In genomic region chr19:644363-644762, GRCh38 we compare ENCODE assay signal across 18 cellular contexts. TPM values are rescaled to one million over a fixed set of nuclear protein-coding genes. Genes with fewer than 3 reads are reported as not detected.
A peak's percentile ranks its signal among the peaks of the same experiment; 100 is the strongest.
DNase-seq lines count a peak whose midpoint lies in the region; ATAC-seq, FAIRE-seq and TF ChIP-seq lines count a peak whose summit lies in the region.
"Had no signal": no experiment of that assay in that cellular context is flagged by ENCODE, and none has a peak within 500 bp of the region (broad histone marks: within the 10 kb centered on the region; RNA-seq: fewer than 3 reads in every experiment).

No MANE protein-coding gene starts in this region.

- H2BK15ac ChIP-seq in neuronal stem cell (ENCODE audit: low read length) = no peak overlapping the region

- CTCF ChIA-PET in HepG2 (lab: Yijun Ruan, JAX; ENCODE audit: low intra/inter-chr PET ratio, low total read pairs) = no interaction called here

- no peak for FAIRE-seq in HepG2 (lab: Jason Lieb, UNC)

- H3K27me3 ChIP-seq in HepG2 (ENCODE audit: control insufficient read depth in 1 of 2, insufficient read depth in 2 of 2, low read length in 2 of 2) (no peaks in the 10 kb centered on the region), right lobe of liver (no peaks in the 10 kb centered on the region), neuronal stem cell (ENCODE audit: control insufficient read depth in 3 of 3, insufficient read depth in 3 of 3, low read depth in 1 of 3, low read length in 3 of 3) (no peaks in the 10 kb centered on the region)

- H3K9ac ChIP-seq in HepG2 (ENCODE audit: insufficient read depth, low read depth, low read length) (no peak overlapping the region), neuronal stem cell (ENCODE audit: low read depth, low read length, poor library complexity) (no peak overlapping the region)

- POLR2A ChIA-PET in HepG2 (lab: Yijun Ruan, JAX) = no interaction called here

- intact Hi-C loops in HepG2 (cut with micrococcal nuclease; ENCODE audit: unreplicated experiment) (no loop called here), right lobe of liver (cut with DNase I) (no loop called here)

- DNase-seq in HepG2 (ENCODE audit: low spot score) (no peak), right lobe of liver (no peak), T-helper 17 cell (no peak), neuronal stem cell (ENCODE audit: low spot score) (no peak), NCI-H146 treated with DMSO at 0.1 percent for 48 hours (lab: John Stamatoyannopoulos, UW; ENCODE audit: unreplicated experiment) (no peak), NCI-H128 (lab: John Stamatoyannopoulos, UW; ENCODE audit: unreplicated experiment) (no peak)
- DNase-seq: 8988T; AML-193; CD8-positive, alpha-beta T cell; COR-L47; DMS53; GF-D8; HCEC 1CT; HFFc6 had no signal

- H3K27ac ChIP-seq in HepG2 (ENCODE audit: extremely low read length, insufficient read depth, low read length) = no peak overlapping the region
- no peak overlapping the region for H3K27ac ChIP-seq in right lobe of liver
- no peak overlapping the region for H3K27ac ChIP-seq in neuronal stem cell (replicated peaks; ENCODE audit: low read length)
- H3K27ac ChIP-seq: C4-2B had no signal

- no peaks in the 10 kb centered on the region for H3K79me2 ChIP-seq in HepG2 (ENCODE audit: insufficient read depth, low read length)

- H3K4ac ChIP-seq in neuronal stem cell (ENCODE audit: low read length) = no peak overlapping the region

- H3K27me3 Mint-ChIP-seq in T-helper 17 cell = no peaks in the 10 kb centered on the region

- in situ Hi-C loops in HepG2 (cut with HindIII; ENCODE audit: extremely low pct_ligation_motif_present, low pct_unique_long_range_greater_than_20kb) = no loop called here

- TF ChIP-seq POLR2A in HepG2 (IDR thresholded peaks at IDR 0.05; ENCODE audit: insufficient read depth in 1 of 2, low read depth in 2 of 2, low read length in 2 of 2) (no peak), right lobe of liver (IDR thresholded peaks at IDR 0.05) (no peak)

- H4K20me1 ChIP-seq in HepG2 (ENCODE audit: insufficient read depth, low read length) = peaks cover 4% of the 10 kb centered on the region; the same call in 1 of the 2 replicates

- no peak overlapping the region for H3K4me3 ChIP-seq in HepG2 (replicated peaks in 1 of 3; ENCODE audit: insufficient read depth in 1 of 3, low read depth in 2 of 3, low read length in 3 of 3)
- no peak overlapping the region for H3K4me3 ChIP-seq in right lobe of liver
- no peak overlapping the region for H3K4me3 ChIP-seq in neuronal stem cell (ENCODE audit: low read length in 2 of 2)

- H4K91ac ChIP-seq in neuronal stem cell (ENCODE audit: low read depth, low read length, poor library complexity) = no peak overlapping the region

- H3K4me3 Mint-ChIP-seq in T-helper 17 cell = no peak overlapping the region
- H3K4me3 Mint-ChIP-seq: CD8-positive, alpha-beta T cell; HFFc6 had no signal

- no peak for TF ChIP-seq RAD21 in HepG2 (CRISPR knock-in tag; IDR thresholded peaks at IDR 0.05)

- H3K27ac Mint-ChIP-seq in T-helper 17 cell = peak overlapping the region; percentile 49
- H3K27ac Mint-ChIP-seq: CD8-positive, alpha-beta T cell; HFFc6 had no signal

- no peaks in the 10 kb centered on the region for H3K36me3 Mint-ChIP-seq in T-helper 17 cell (ENCODE audit: low read depth)

- no peak for TF ChIP-seq EP300 in HepG2 (IDR thresholded peaks at IDR 0.05; ENCODE audit: low read depth in 2 of 2, low read length in 2 of 2)
- TF ChIP-seq EP300 in HepG2 (CRISPR knock-in tag; IDR thresholded peaks at IDR 0.05; ENCODE audit: borderline replicate concordance) = no peak

- no peak overlapping the region for H4K8ac ChIP-seq in neuronal stem cell (ENCODE audit: low read depth, low read length)

- H3K4me1 ChIP-seq in HepG2 (ENCODE audit: insufficient read depth, low read length) (no peaks in the 10 kb centered on the region), right lobe of liver (no peaks in the 10 kb centered on the region), neuronal stem cell (ENCODE audit: control insufficient read depth in 2 of 2, insufficient read depth in 1 of 2, low read depth in 1 of 2, low read length in 2 of 2) (peaks cover 0 to 2% of the 10 kb centered on the region in 2 donors)

- TF ChIP-seq CTCF in HepG2 (CRISPR knock-in tag; IDR thresholded peaks at IDR 0.05) (no peak), right lobe of liver (IDR thresholded peaks at IDR 0.05) (no peak)

- WGBS in HepG2 (ENCODE audit: low lambda C conversion rate) = 84% methylated on average over 27 of the region's 28 CpGs
- WGBS in right lobe of liver (ENCODE audit: insufficient coverage, low coverage, low lambda C conversion rate, missing lambda C conversion rate) = 40% methylated on average over 1 of the region's 28 CpGs
- no CpG with 5 or more reads among the region's 28 CpGs for WGBS in neuronal stem cell (ENCODE audit: extremely low coverage in 2 of 2, insufficient read length in 2 of 2, insufficient replicate concordance in 1 of 2), 2 donors

- peaks cover 4% of the 10 kb centered on the region for H3K79me1 ChIP-seq in neuronal stem cell (ENCODE audit: low read depth, low read length)

- no peak overlapping the region for H3K23ac ChIP-seq in neuronal stem cell (ENCODE audit: low read depth, low read length, poor library complexity)

- H3K4me1 Mint-ChIP-seq in T-helper 17 cell = peaks cover 3% of the 10 kb centered on the region

- H3K4me2 ChIP-seq in HepG2 (ENCODE audit: low read depth, low read length) = no peak overlapping the region
- no peak overlapping the region for H3K4me2 ChIP-seq in neuronal stem cell (ENCODE audit: insufficient read depth, low read length, poor library complexity, severe bottlenecking)

- H2BK12ac ChIP-seq in neuronal stem cell (ENCODE audit: low read length) = no peak overlapping the region

- H2BK120ac ChIP-seq in neuronal stem cell (ENCODE audit: low read depth, low read length) = no peak overlapping the region

- BruUV-seq in HepG2 (replicated peaks; lab: Mats Ljungman, UMichigan) = no TSS peak

- H3K36me3 ChIP-seq in HepG2 (replicated peaks in 1 of 2; ENCODE audit: control insufficient read depth in 1 of 2, insufficient read depth in 2 of 2, low read length in 2 of 2) (peaks cover 11 to 21% of the 10 kb centered on the region in 2 experiments; a peak in 3 of 5 replicates), right lobe of liver (peaks cover 0 to 31% (median 13%) of the 10 kb centered on the region in 4 donors), neuronal stem cell (replicated peaks in 1 of 2; ENCODE audit: control insufficient read depth in 2 of 2, insufficient read depth in 2 of 2, low read length in 2 of 2) (peaks cover 12 to 40% of the 10 kb centered on the region in 2 donors)

- no peak overlapping the region for H2BK5ac ChIP-seq in neuronal stem cell (ENCODE audit: low read length)

- H2AK5ac ChIP-seq in neuronal stem cell (ENCODE audit: low read depth, low read length) = no peak overlapping the region

- ATAC-seq in HepG2 (no peak), right lobe of liver (no peak), T-helper 17 cell (no peak), HG03521 (IDR thresholded peaks at IDR 0.05; ENCODE audit: unreplicated experiment) (no peak)
- ATAC-seq: CD8-positive, alpha-beta T cell had no signal

- H3K14ac ChIP-seq in neuronal stem cell (ENCODE audit: low read length) = no peak overlapping the region

- no peak overlapping the region for H2AFZ ChIP-seq in HepG2 (ENCODE audit: low read length)
- H2AFZ ChIP-seq in neuronal stem cell (ENCODE audit: low read length) = no peak overlapping the region

- H3K18ac ChIP-seq in neuronal stem cell (ENCODE audit: low read length) = peak overlapping the region; percentile 28

- no peaks in the 10 kb centered on the region for H3K9me3 ChIP-seq in HepG2 (ENCODE audit: low read length)
- no peaks in the 10 kb centered on the region for H3K9me3 ChIP-seq in right lobe of liver
- H3K9me3 ChIP-seq in T-helper 17 cell (ENCODE audit: control insufficient read depth, low read length, poor library complexity, severe bottlenecking) = no peaks in the 10 kb centered on the region
- no peaks in the 10 kb centered on the region for H3K9me3 ChIP-seq in neuronal stem cell (replicated peaks in 1 of 2; ENCODE audit: control insufficient read depth in 2 of 2, insufficient read depth in 1 of 2, low read depth in 1 of 2, low read length in 2 of 2)

RNA-seq across cellular contexts. Expression of gene FGF22, which starts 4.7 kb away (rescaled TPM):
- total RNA-seq in HepG2 (2016; rRNA removed; fragmentation: Illumina TruSeq; extraction: Trizol) (0.24 TPM in 1 of 2 replicates, not detected in the other), right lobe of liver (under 1 TPM in 1 of 6 experiments, not detected in 5; 0.15 TPM), T-helper 17 cell (under 1 TPM; 0.65 to 0.68 TPM)
- not detected in 2 replicates for total RNA-seq in HepG2 (2016; cell fraction: cytosol; rRNA removed; fragmentation: Illumina TruSeq; extraction: Trizol; ENCODE audit: low read depth)
- total RNA-seq in HepG2 (2016; cell fraction: insoluble cytoplasmic fraction; rRNA removed; fragmentation: Illumina TruSeq; extraction: Trizol) = 0.09 TPM in 1 of 2 replicates, not detected in the other
- 0.17 and 0.19 TPM in 2 replicates for total RNA-seq in HepG2 (2016; cell fraction: membrane; rRNA removed; fragmentation: Illumina TruSeq; extraction: Trizol)
- total RNA-seq in HepG2 (2016; cell fraction: nucleus; rRNA removed; fragmentation: Illumina TruSeq; extraction: Trizol) = not detected in 2 replicates
- polyA plus RNA-seq in HepG2 (2011; rRNA removed) = 0.07 TPM in 1 of 2 replicates, not detected in the other
- not detected in 2 replicates for polyA plus RNA-seq in HepG2 (2011; cell fraction: cytosol; rRNA removed)
- polyA plus RNA-seq in HepG2 (2011; cell fraction: nucleus; rRNA removed) = not detected in 2 replicates
- 0.09 and 0.27 TPM in 2 replicates for polyA plus RNA-seq in HepG2 (2012)
- 0.08 and 0.16 TPM in 2 replicates for polyA plus RNA-seq in HepG2 (2016; cell fraction: cytosol; fragmentation: Illumina TruSeq; extraction: Trizol; ENCODE audit: low read depth)
- not detected in 2 replicates for polyA plus RNA-seq in HepG2 (2016; cell fraction: insoluble cytoplasmic fraction; fragmentation: Illumina TruSeq; extraction: Trizol; ENCODE audit: low read depth)
- 0.13 TPM in 1 of 2 replicates, not detected in the other for polyA plus RNA-seq in HepG2 (2016; cell fraction: membrane; fragmentation: Illumina TruSeq; extraction: Trizol; ENCODE audit: low read depth)
- 0.33 TPM in 1 of 2 replicates, not detected in the other for polyA plus RNA-seq in HepG2 (2016; cell fraction: nucleus; fragmentation: Illumina TruSeq; extraction: Trizol; ENCODE audit: insufficient read depth, low read depth)
- not detected in 2 replicates for polyA minus RNA-seq in HepG2 (2011; rRNA and poly(A)+ RNA removed; ENCODE audit: low replicate concordance)
- polyA minus RNA-seq in HepG2 (2011; cell fraction: cytosol; rRNA and poly(A)+ RNA removed) = not detected in 2 replicates
- polyA minus RNA-seq in HepG2 (2011; cell fraction: nucleus; rRNA and poly(A)+ RNA removed) = not detected in 2 replicates
- 0.78 TPM for polyA plus RNA-seq in neuronal stem cell (2013, experiment 1 of 2)
- polyA plus RNA-seq in neuronal stem cell (2013, experiment 2 of 2) = 0.66 TPM
- total RNA-seq: H4 had no signal

RNA-seq across cellular contexts. Expression of gene POLRMT, which starts 11.0 kb away (rescaled TPM):
- 52.5 and 78.0 TPM in 2 replicates for total RNA-seq in HepG2 (2016; rRNA removed; fragmentation: Illumina TruSeq; extraction: Trizol)
- 14.6 and 16.3 TPM in 2 replicates for total RNA-seq in HepG2 (2016; cell fraction: cytosol; rRNA removed; fragmentation: Illumina TruSeq; extraction: Trizol; ENCODE audit: low read depth)
- 49.1 and 82.6 TPM in 2 replicates for total RNA-seq in HepG2 (2016; cell fraction: insoluble cytoplasmic fraction; rRNA removed; fragmentation: Illumina TruSeq; extraction: Trizol)
- 30.6 and 32.9 TPM in 2 replicates for total RNA-seq in HepG2 (2016; cell fraction: membrane; rRNA removed; fragmentation: Illumina TruSeq; extraction: Trizol)
- total RNA-seq in HepG2 (2016; cell fraction: nucleus; rRNA removed; fragmentation: Illumina TruSeq; extraction: Trizol) = 53.4 and 70.1 TPM in 2 replicates
- polyA plus RNA-seq in HepG2 (2011; rRNA removed) = 101 and 114 TPM in 2 replicates
- polyA plus RNA-seq in HepG2 (2011; cell fraction: cytosol; rRNA removed) = 20.8 and 36.5 TPM in 2 replicates
- polyA plus RNA-seq in HepG2 (2011; cell fraction: nucleus; rRNA removed) = 255 and 333 TPM in 2 replicates
- polyA plus RNA-seq in HepG2 (2012) = 52.2 and 65.7 TPM in 2 replicates
- polyA plus RNA-seq in HepG2 (2016; cell fraction: cytosol; fragmentation: Illumina TruSeq; extraction: Trizol; ENCODE audit: low read depth) = 16.5 and 17.7 TPM in 2 replicates
- 70.9 and 71.7 TPM in 2 replicates for polyA plus RNA-seq in HepG2 (2016; cell fraction: insoluble cytoplasmic fraction; fragmentation: Illumina TruSeq; extraction: Trizol; ENCODE audit: low read depth)
- 34.9 and 37.3 TPM in 2 replicates for polyA plus RNA-seq in HepG2 (2016; cell fraction: membrane; fragmentation: Illumina TruSeq; extraction: Trizol; ENCODE audit: low read depth)
- polyA plus RNA-seq in HepG2 (2016; cell fraction: nucleus; fragmentation: Illumina TruSeq; extraction: Trizol; ENCODE audit: insufficient read depth, low read depth) = 138 and 146 TPM in 2 replicates
- 247 and 377 TPM in 2 replicates for polyA minus RNA-seq in HepG2 (2011; rRNA and poly(A)+ RNA removed; ENCODE audit: low replicate concordance)
- 67.1 and 69.6 TPM in 2 replicates for polyA minus RNA-seq in HepG2 (2011; cell fraction: cytosol; rRNA and poly(A)+ RNA removed)
- 37.9 and 42.3 TPM in 2 replicates for polyA minus RNA-seq in HepG2 (2011; cell fraction: nucleus; rRNA and poly(A)+ RNA removed)
- total RNA-seq in right lobe of liver = 10 to 100 TPM; 25.9 to 42.9 (median 33.3) TPM
- total RNA-seq in T-helper 17 cell = 10 to 100 TPM; 61.3 to 64.7 TPM
- 50.0 TPM for polyA plus RNA-seq in neuronal stem cell (2013, experiment 1 of 2)
- 45.6 TPM for polyA plus RNA-seq in neuronal stem cell (2013, experiment 2 of 2)

RNA-seq across cellular contexts. Expression of gene RNF126, which starts 18.7 kb away (rescaled TPM):
- total RNA-seq in HepG2 (2016; rRNA removed; fragmentation: Illumina TruSeq; extraction: Trizol) (18.5 and 34.0 TPM in 2 replicates), right lobe of liver (10 to 100 TPM; 18.3 to 85.0 (median 28.8) TPM), T-helper 17 cell (100 to 1,000 TPM; 105 to 126 TPM)
- total RNA-seq in HepG2 (2016; cell fraction: cytosol; rRNA removed; fragmentation: Illumina TruSeq; extraction: Trizol; ENCODE audit: low read depth) = 60.7 and 62.9 TPM in 2 replicates
- 14.0 and 32.5 TPM in 2 replicates for total RNA-seq in HepG2 (2016; cell fraction: insoluble cytoplasmic fraction; rRNA removed; fragmentation: Illumina TruSeq; extraction: Trizol)
- total RNA-seq in HepG2 (2016; cell fraction: membrane; rRNA removed; fragmentation: Illumina TruSeq; extraction: Trizol) = 51.8 and 70.5 TPM in 2 replicates
- 20.4 and 26.7 TPM in 2 replicates for total RNA-seq in HepG2 (2016; cell fraction: nucleus; rRNA removed; fragmentation: Illumina TruSeq; extraction: Trizol)
- 23.2 and 24.6 TPM in 2 replicates for polyA plus RNA-seq in HepG2 (2011; rRNA removed)
- polyA plus RNA-seq in HepG2 (2011; cell fraction: cytosol; rRNA removed) = 21.4 and 33.6 TPM in 2 replicates
- 96.9 and 98.7 TPM in 2 replicates for polyA plus RNA-seq in HepG2 (2011; cell fraction: nucleus; rRNA removed)
- 47.4 and 51.2 TPM in 2 replicates for polyA plus RNA-seq in HepG2 (2012)
- polyA plus RNA-seq in HepG2 (2016; cell fraction: cytosol; fragmentation: Illumina TruSeq; extraction: Trizol; ENCODE audit: low read depth) = 83.7 and 90.8 TPM in 2 replicates
- polyA plus RNA-seq in HepG2 (2016; cell fraction: insoluble cytoplasmic fraction; fragmentation: Illumina TruSeq; extraction: Trizol; ENCODE audit: low read depth) = 29.9 and 39.9 TPM in 2 replicates
- 79.7 and 88.6 TPM in 2 replicates for polyA plus RNA-seq in HepG2 (2016; cell fraction: membrane; fragmentation: Illumina TruSeq; extraction: Trizol; ENCODE audit: low read depth)
- 75.9 and 77.0 TPM in 2 replicates for polyA plus RNA-seq in HepG2 (2016; cell fraction: nucleus; fragmentation: Illumina TruSeq; extraction: Trizol; ENCODE audit: insufficient read depth, low read depth)
- 10.7 and 26.6 TPM in 2 replicates for polyA minus RNA-seq in HepG2 (2011; rRNA and poly(A)+ RNA removed; ENCODE audit: low replicate concordance)
- polyA minus RNA-seq in HepG2 (2011; cell fraction: cytosol; rRNA and poly(A)+ RNA removed) = 18.3 and 21.9 TPM in 2 replicates
- 28.0 and 36.3 TPM in 2 replicates for polyA minus RNA-seq in HepG2 (2011; cell fraction: nucleus; rRNA and poly(A)+ RNA removed)
- polyA plus RNA-seq in neuronal stem cell (2013, experiment 1 of 2) = 59.4 TPM
- polyA plus RNA-seq in neuronal stem cell (2013, experiment 2 of 2) = 57.6 TPM

RNA-seq across cellular contexts. Expression of gene FSTL3, which starts 31.8 kb away (rescaled TPM):
- total RNA-seq in HepG2 (2016; rRNA removed; fragmentation: Illumina TruSeq; extraction: Trizol) (5.8 and 13.5 TPM in 2 replicates), right lobe of liver (10 to 100 TPM in 3 of 6 experiments, 1 to 10 TPM in 3; 4.2 to 18.7 (median 10.4) TPM), T-helper 17 cell (1 to 10 TPM; 1.3 to 2.0 TPM)
- 3.3 and 3.8 TPM in 2 replicates for total RNA-seq in HepG2 (2016; cell fraction: cytosol; rRNA removed; fragmentation: Illumina TruSeq; extraction: Trizol; ENCODE audit: low read depth)
- total RNA-seq in HepG2 (2016; cell fraction: insoluble cytoplasmic fraction; rRNA removed; fragmentation: Illumina TruSeq; extraction: Trizol) = 4.6 and 14.2 TPM in 2 replicates
- total RNA-seq in HepG2 (2016; cell fraction: membrane; rRNA removed; fragmentation: Illumina TruSeq; extraction: Trizol) = 7.0 and 8.2 TPM in 2 replicates
- total RNA-seq in HepG2 (2016; cell fraction: nucleus; rRNA removed; fragmentation: Illumina TruSeq; extraction: Trizol) = 11.9 and 15.2 TPM in 2 replicates
- 15.6 and 30.9 TPM in 2 replicates for polyA plus RNA-seq in HepG2 (2011; rRNA removed)
- polyA plus RNA-seq in HepG2 (2011; cell fraction: cytosol; rRNA removed) = 24.5 and 32.7 TPM in 2 replicates
- polyA plus RNA-seq in HepG2 (2011; cell fraction: nucleus; rRNA removed) = 151 and 166 TPM in 2 replicates
- polyA plus RNA-seq in HepG2 (2012) = 19.0 and 28.0 TPM in 2 replicates
- 3.1 and 4.0 TPM in 2 replicates for polyA plus RNA-seq in HepG2 (2016; cell fraction: cytosol; fragmentation: Illumina TruSeq; extraction: Trizol; ENCODE audit: low read depth)
- polyA plus RNA-seq in HepG2 (2016; cell fraction: insoluble cytoplasmic fraction; fragmentation: Illumina TruSeq; extraction: Trizol; ENCODE audit: low read depth) = 6.4 and 7.0 TPM in 2 replicates
- polyA plus RNA-seq in HepG2 (2016; cell fraction: membrane; fragmentation: Illumina TruSeq; extraction: Trizol; ENCODE audit: low read depth) = 5.8 and 6.2 TPM in 2 replicates
- polyA plus RNA-seq in HepG2 (2016; cell fraction: nucleus; fragmentation: Illumina TruSeq; extraction: Trizol; ENCODE audit: insufficient read depth, low read depth) = 30.9 and 40.0 TPM in 2 replicates
- 28.2 and 70.2 TPM in 2 replicates for polyA minus RNA-seq in HepG2 (2011; rRNA and poly(A)+ RNA removed; ENCODE audit: low replicate concordance)
- 10.6 and 21.0 TPM in 2 replicates for polyA minus RNA-seq in HepG2 (2011; cell fraction: cytosol; rRNA and poly(A)+ RNA removed)
- 6.8 and 7.9 TPM in 2 replicates for polyA minus RNA-seq in HepG2 (2011; cell fraction: nucleus; rRNA and poly(A)+ RNA removed)
- polyA plus RNA-seq in neuronal stem cell (2013, experiment 1 of 2) = 6.2 TPM
- 6.2 TPM for polyA plus RNA-seq in neuronal stem cell (2013, experiment 2 of 2)

RNA-seq across cellular contexts. Expression of gene PRSS57, which starts 50.9 kb away (rescaled TPM):
- not detected in 2 replicates for total RNA-seq in HepG2 (2016; rRNA removed; fragmentation: Illumina TruSeq; extraction: Trizol)
- not detected in 2 replicates for total RNA-seq in HepG2 (2016; cell fraction: cytosol; rRNA removed; fragmentation: Illumina TruSeq; extraction: Trizol; ENCODE audit: low read depth)
- total RNA-seq in HepG2 (2016; cell fraction: insoluble cytoplasmic fraction; rRNA removed; fragmentation: Illumina TruSeq; extraction: Trizol) = not detected in 2 replicates
- total RNA-seq in HepG2 (2016; cell fraction: membrane; rRNA removed; fragmentation: Illumina TruSeq; extraction: Trizol) = not detected in 2 replicates
- not detected in 2 replicates for total RNA-seq in HepG2 (2016; cell fraction: nucleus; rRNA removed; fragmentation: Illumina TruSeq; extraction: Trizol)
- polyA plus RNA-seq in HepG2 (2011; rRNA removed) = 0.12 and 0.20 TPM in 2 replicates
- polyA plus RNA-seq in HepG2 (2011; cell fraction: cytosol; rRNA removed) = 0.10 and 0.20 TPM in 2 replicates
- not detected in 2 replicates for polyA plus RNA-seq in HepG2 (2011; cell fraction: nucleus; rRNA removed)
- polyA plus RNA-seq in HepG2 (2012) = 0.13 and 0.16 TPM in 2 replicates
- polyA plus RNA-seq in HepG2 (2016; cell fraction: cytosol; fragmentation: Illumina TruSeq; extraction: Trizol; ENCODE audit: low read depth) = not detected in 2 replicates
- not detected in 2 replicates for polyA plus RNA-seq in HepG2 (2016; cell fraction: insoluble cytoplasmic fraction; fragmentation: Illumina TruSeq; extraction: Trizol; ENCODE audit: low read depth)
- not detected in 2 replicates for polyA plus RNA-seq in HepG2 (2016; cell fraction: membrane; fragmentation: Illumina TruSeq; extraction: Trizol; ENCODE audit: low read depth)
- polyA plus RNA-seq in HepG2 (2016; cell fraction: nucleus; fragmentation: Illumina TruSeq; extraction: Trizol; ENCODE audit: insufficient read depth, low read depth) = not detected in 2 replicates
- polyA minus RNA-seq in HepG2 (2011; rRNA and poly(A)+ RNA removed; ENCODE audit: low replicate concordance) = not detected in 2 replicates
- not detected in 2 replicates for polyA minus RNA-seq in HepG2 (2011; cell fraction: cytosol; rRNA and poly(A)+ RNA removed)
- not detected in 2 replicates for polyA minus RNA-seq in HepG2 (2011; cell fraction: nucleus; rRNA and poly(A)+ RNA removed)
- under 1 TPM in 1 of 6 experiments, not detected in 5; 0.20 TPM for total RNA-seq in right lobe of liver
- not detected for total RNA-seq in T-helper 17 cell
- 0.03 TPM for polyA plus RNA-seq in neuronal stem cell (2013, experiment 1 of 2)
- polyA plus RNA-seq in neuronal stem cell (2013, experiment 2 of 2) = 0.06 TPM
- total RNA-seq: CD8-positive, alpha-beta T cell; H4; HFFc6; HT-29 had no signal
